Comparison of ENCODE assay signal across 1 cellular context in the genomic region with DNA sequence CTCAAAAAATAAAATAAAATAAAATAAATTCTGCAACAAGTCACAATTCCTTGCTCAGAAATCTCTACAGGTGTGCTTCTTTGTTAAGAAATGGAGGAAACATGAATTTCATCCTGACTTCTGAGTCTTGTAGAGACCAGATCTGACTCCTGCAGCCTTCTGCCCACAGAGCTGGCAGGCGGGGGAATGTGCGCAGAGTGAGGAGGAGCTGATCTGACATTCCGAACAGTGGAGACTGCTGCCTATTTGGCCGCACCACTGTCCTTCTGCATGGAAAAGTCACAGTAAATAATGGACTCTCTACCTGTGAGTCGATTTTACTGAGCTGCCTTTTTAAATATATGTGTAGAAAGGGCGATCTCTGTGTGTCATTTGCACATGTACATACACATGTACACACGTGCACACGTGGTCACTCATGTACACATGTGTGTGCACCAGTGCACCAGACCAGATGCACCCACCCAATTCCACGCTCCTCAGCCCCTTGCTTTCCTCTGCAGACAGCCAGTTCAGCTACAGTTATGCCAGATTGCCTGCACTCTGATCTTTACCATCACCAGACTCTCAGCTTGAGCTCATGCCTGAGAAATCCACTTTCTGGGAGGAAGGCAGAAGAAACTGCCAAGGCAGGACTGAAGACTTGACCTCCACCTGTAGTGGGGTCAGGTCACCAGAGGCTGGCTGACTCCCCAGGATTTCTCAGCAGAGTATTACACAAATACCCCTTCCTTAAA.
TF ChIP-seq lines count a peak whose summit lies in the region.

No MANE protein-coding gene starts in this region.

TF ChIP-seq in K562, 482 proteins besides CTCF, POLR2A, EP300 and RAD21:
- no peak for TF ChIP-seq SIRT6 (IDR thresholded peaks at IDR 0.05; ENCODE audit: low read depth, low read length)
- TF ChIP-seq AFF4 (CRISPR knock-in tag; IDR thresholded peaks at IDR 0.05) = 0 out of 2 replicates have a peak, but pooled peaks have one; percentile 25
- no peak for TF ChIP-seq SMAD3 (CRISPR knock-in tag; conservative IDR thresholded peaks at IDR 0.05)
- TF ChIP-seq ARID2 (IDR thresholded peaks at IDR 0.05) = peak; percentile 76; the same call in 1 of the 2 replicates
- TF ChIP-seq MYC (IDR thresholded peaks at IDR 0.05; ENCODE audit: low read depth, low read length) = no peak
- TF ChIP-seq MYC (CRISPR knock-in tag; IDR thresholded peaks at IDR 0.05; ENCODE audit: borderline replicate concordance, low read depth) = peak; percentile 51; the same call in 1 of the 2 replicates
- 0 out of 2 replicates have a peak, but pooled peaks have one; percentile 42 for TF ChIP-seq ZBTB1 (CRISPR knock-in tag; IDR thresholded peaks at IDR 0.05; ENCODE audit: borderline replicate concordance, low read depth)
- no peak for TF ChIP-seq PRPF4 (IDR thresholded peaks at IDR 0.05; ENCODE audit: insufficient read depth, low read depth, low read length, poor library complexity, severe bottlenecking)
- TF ChIP-seq, protein P1, sequence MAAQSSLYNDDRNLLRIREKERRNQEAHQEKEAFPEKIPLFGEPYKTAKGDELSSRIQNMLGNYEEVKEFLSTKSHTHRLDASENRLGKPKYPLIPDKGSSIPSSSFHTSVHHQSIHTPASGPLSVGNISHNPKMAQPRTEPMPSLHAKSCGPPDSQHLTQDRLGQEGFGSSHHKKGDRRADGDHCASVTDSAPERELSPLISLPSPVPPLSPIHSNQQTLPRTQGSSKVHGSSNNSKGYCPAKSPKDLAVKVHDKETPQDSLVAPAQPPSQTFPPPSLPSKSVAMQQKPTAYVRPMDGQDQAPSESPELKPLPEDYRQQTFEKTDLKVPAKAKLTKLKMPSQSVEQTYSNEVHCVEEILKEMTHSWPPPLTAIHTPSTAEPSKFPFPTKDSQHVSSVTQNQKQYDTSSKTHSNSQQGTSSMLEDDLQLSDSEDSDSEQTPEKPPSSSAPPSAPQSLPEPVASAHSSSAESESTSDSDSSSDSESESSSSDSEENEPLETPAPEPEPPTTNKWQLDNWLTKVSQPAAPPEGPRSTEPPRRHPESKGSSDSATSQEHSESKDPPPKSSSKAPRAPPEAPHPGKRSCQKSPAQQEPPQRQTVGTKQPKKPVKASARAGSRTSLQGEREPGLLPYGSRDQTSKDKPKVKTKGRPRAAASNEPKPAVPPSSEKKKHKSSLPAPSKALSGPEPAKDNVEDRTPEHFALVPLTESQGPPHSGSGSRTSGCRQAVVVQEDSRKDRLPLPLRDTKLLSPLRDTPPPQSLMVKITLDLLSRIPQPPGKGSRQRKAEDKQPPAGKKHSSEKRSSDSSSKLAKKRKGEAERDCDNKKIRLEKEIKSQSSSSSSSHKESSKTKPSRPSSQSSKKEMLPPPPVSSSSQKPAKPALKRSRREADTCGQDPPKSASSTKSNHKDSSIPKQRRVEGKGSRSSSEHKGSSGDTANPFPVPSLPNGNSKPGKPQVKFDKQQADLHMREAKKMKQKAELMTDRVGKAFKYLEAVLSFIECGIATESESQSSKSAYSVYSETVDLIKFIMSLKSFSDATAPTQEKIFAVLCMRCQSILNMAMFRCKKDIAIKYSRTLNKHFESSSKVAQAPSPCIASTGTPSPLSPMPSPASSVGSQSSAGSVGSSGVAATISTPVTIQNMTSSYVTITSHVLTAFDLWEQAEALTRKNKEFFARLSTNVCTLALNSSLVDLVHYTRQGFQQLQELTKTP (IDR thresholded peaks at IDR 0.05; ENCODE audit: low read depth in 1 of 2, partially characterized antibody in 2 of 2) = peak in 1 of 2 experiments; percentile 31
- peak in 1 of 2 experiments; percentile 99; a peak in 2 of 4 replicates for TF ChIP-seq KDM1A (IDR thresholded peaks at IDR 0.05)
- 0 out of 2 replicates have a peak, but pooled peaks have one; percentile 21 for TF ChIP-seq CEBPG (CRISPR knock-in tag; IDR thresholded peaks at IDR 0.05)
- TF ChIP-seq CEBPG (tag; conservative IDR thresholded peaks at IDR 0.05 in 1 of 2, IDR thresholded peaks at IDR 0.05 in 1 of 2) = no peak
- TF ChIP-seq, protein P2, sequence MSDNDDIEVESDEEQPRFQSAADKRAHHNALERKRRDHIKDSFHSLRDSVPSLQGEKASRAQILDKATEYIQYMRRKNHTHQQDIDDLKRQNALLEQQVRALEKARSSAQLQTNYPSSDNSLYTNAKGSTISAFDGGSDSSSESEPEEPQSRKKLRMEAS (CRISPR knock-in tag; IDR thresholded peaks at IDR 0.05) = peak; percentile 45; the same call in 1 of the 2 replicates
- 0 out of 6 replicates have a peak, but pooled peaks of 1 of the 3 experiments have one; percentile 6 for TF ChIP-seq ZBTB11 (CRISPR knock-in tag; IDR thresholded peaks at IDR 0.05)
- 0 out of 2 replicates have a peak, but pooled peaks have one; percentile 10 for TF ChIP-seq ZNF263 (CRISPR knock-in tag; IDR thresholded peaks at IDR 0.05; ENCODE audit: borderline replicate concordance)
- peak in 1 of 2 experiments; percentile 16; a peak in 1 of 4 replicates for TF ChIP-seq MNT (conservative IDR thresholded peaks at IDR 0.05)
- TF ChIP-seq ARID3B (CRISPR knock-in tag; IDR thresholded peaks at IDR 0.05; ENCODE audit: borderline replicate concordance) = 0 out of 2 replicates have a peak, but pooled peaks have one; percentile 4
- no peak for TF ChIP-seq PTRF (tag; IDR thresholded peaks at IDR 0.05)
